8 cellular contexts compared by ENCODE assay signal in genomic region chr1:205632374-205633169, GRCh38. TPM values are rescaled to one million over a fixed set of nuclear protein-coding genes. Genes with fewer than 3 reads are reported as not detected.
DNase-seq lines count a peak whose midpoint lies in the region; ATAC-seq and TF ChIP-seq lines count a peak whose summit lies in the region.

No MANE protein-coding gene starts in this region.

- ATAC-seq in left lung, result peak; percentile 3
- ATAC-seq in HG03521 (IDR thresholded peaks at IDR 0.05; ENCODE audit: unreplicated experiment), result no peak

- peak overlapping the region; percentile 52 to 68 for H3K4me3 ChIP-seq in left lung
- H3K4me3 ChIP-seq in thyroid gland (replicated peaks in 1 of 3), result peak overlapping the region in 2 of 3 donors; percentile 42 to 56

- intact Hi-C loops in left lung (cut with DNase I), result no loop called here
- intact Hi-C loops in thyroid gland (cut with DNase I), result loop anchor here (5.0 kb wide), 1 partner anchor 40 kb away; no protein-coding TSS in a partner anchor

- peaks cover 36% of the 10 kb centered on the region for H3K4me1 Mint-ChIP-seq in activated CD4-positive, alpha-beta T cell treated with anti-CD3 and anti-CD28 coated beads, Interleukin-2, amount 10 ng/mL, durations not matched to agents 7 days and 5 days

- no peaks in the 10 kb centered on the region for H3K9me3 ChIP-seq in left lung
- H3K9me3 ChIP-seq in thyroid gland, result no peaks in the 10 kb centered on the region

- peak overlapping the region; percentile 79 for H3K4me3 Mint-ChIP-seq in activated CD4-positive, alpha-beta T cell treated with anti-CD3 and anti-CD28 coated beads, Interleukin-2, amount 10 ng/mL, durations not matched to agents 7 days and 5 days

- peaks cover 11% of the 10 kb centered on the region for H3K27me3 Mint-ChIP-seq in activated CD4-positive, alpha-beta T cell treated with anti-CD3 and anti-CD28 coated beads, Interleukin-2, amount 10 ng/mL, durations not matched to agents 7 days and 5 days

- no peaks in the 10 kb centered on the region for H3K36me3 ChIP-seq in left lung
- H3K36me3 ChIP-seq in thyroid gland, result no peaks in the 10 kb centered on the region

- no peaks in the 10 kb centered on the region for H3K9me3 Mint-ChIP-seq in activated CD4-positive, alpha-beta T cell treated with anti-CD3 and anti-CD28 coated beads, Interleukin-2, amount 10 ng/mL, durations not matched to agents 7 days and 5 days

- H3K4me1 ChIP-seq in left lung (peaks cover 10 to 40% of the 10 kb centered on the region in 2 donors), thyroid gland (peaks cover 19 to 20% of the 10 kb centered on the region in 2 donors)

- POLR2A ChIA-PET in activated CD4-positive, alpha-beta T cell treated with anti-CD3 and anti-CD28 coated beads, Interleukin-2, amount 10 ng/mL, durations not matched to agents 7 days and 5 days (lab: Charles Lee), result interaction anchor here (0.6 to 2.3 kb wide), 3 partner anchors 34 to 312 kb away, joined by 3 to 18 read pairs (median 3); no protein-coding TSS in a partner anchor

- CTCF ChIA-PET in activated CD4-positive, alpha-beta T cell treated with anti-CD3 and anti-CD28 coated beads, Interleukin-2, amount 10 ng/mL, durations not matched to agents 7 days and 5 days (lab: Charles Lee), result interaction anchor here (0.6 to 7.8 kb wide), 18 partner anchors 10 to 512 kb away, joined by 3 to 105 read pairs (median 6); no protein-coding TSS in a partner anchor

- H3K27ac Mint-ChIP-seq in activated CD4-positive, alpha-beta T cell treated with anti-CD3 and anti-CD28 coated beads, Interleukin-2, amount 10 ng/mL, durations not matched to agents 7 days and 5 days, result peak overlapping the region; percentile 89

- peaks cover 23% of the 10 kb centered on the region for H3K36me3 Mint-ChIP-seq in activated CD4-positive, alpha-beta T cell treated with anti-CD3 and anti-CD28 coated beads, Interleukin-2, amount 10 ng/mL, durations not matched to agents 7 days and 5 days (ENCODE audit: low read depth)

- no peak for DNase-seq in activated CD4-positive, alpha-beta T cell treated with anti-CD3 and anti-CD28 coated beads, Interleukin-2, amount 10 ng/mL, durations not matched to agents 7 days and 5 days
- DNase-seq in activated CD4-positive, alpha-beta T cell treated with anti-CD3 and anti-CD28 coated beads for 1 hour, result no peak
- DNase-seq in left lung (no peak), thyroid gland (no peak), D341Med (ENCODE audit: low spot score) (no peak), H4 (ENCODE audit: low spot score) (no peak)

- TF ChIP-seq POLR2A in thyroid gland (IDR thresholded peaks at IDR 0.05), result no peak

- TF ChIP-seq CTCF in left lung (IDR thresholded peaks at IDR 0.05) (no peak), thyroid gland (IDR thresholded peaks at IDR 0.05) (no peak)

- H3K27ac ChIP-seq in angular gyrus (ENCODE audit: low read depth, low read length), result peak overlapping the region; percentile 74
- H3K27ac ChIP-seq in left lung, result peak overlapping the region; percentile 87 to 93
- H3K27ac ChIP-seq in thyroid gland, result peak overlapping the region; percentile 88 to 96 (median 90)

- H3K27me3 ChIP-seq in left lung (no peaks in the 10 kb centered on the region), thyroid gland (no peaks in the 10 kb centered on the region)

- 16 to 17% methylated on average over 12 of the region's 12 CpGs for WGBS in thyroid gland, 2 donors

RNA-seq across cellular contexts. Expression of gene ELK4, which starts 0.8 kb away (rescaled TPM):
- 100 to 1,000 TPM in 1 of 2 experiments, 10 to 100 TPM in 1; 99.4 to 103 TPM for total RNA-seq in activated CD4-positive, alpha-beta T cell treated with anti-CD3 and anti-CD28 coated beads, Interleukin-2, amount 10 ng/mL, durations not matched to agents 7 days and 5 days
- total RNA-seq in left lung (10 to 100 TPM; 51.5 to 69.9 TPM), thyroid gland (10 to 100 TPM; 18.0 to 33.9 (median 28.4) TPM)
- total RNA-seq in H4 (2014; rRNA removed; shearing (Covaris generic)), result 8.6 and 12.8 TPM in 2 replicates

RNA-seq across cellular contexts. Expression of gene SLC45A3, which starts 47.7 kb away (rescaled TPM):
- under 1 TPM in 1 of 2 experiments, not detected in 1; 0.08 TPM for total RNA-seq in activated CD4-positive, alpha-beta T cell treated with anti-CD3 and anti-CD28 coated beads, Interleukin-2, amount 10 ng/mL, durations not matched to agents 7 days and 5 days
- total RNA-seq in left lung, result 1 to 10 TPM; 4.1 to 6.3 TPM
- total RNA-seq in thyroid gland, result 1 to 10 TPM; 1.4 to 6.7 (median 2.6) TPM
- total RNA-seq in H4 (2014; rRNA removed; shearing (Covaris generic)), result 4.3 and 7.1 TPM in 2 replicates
